Comparison of ENCODE assay signal across 11 cellular contexts in genomic region chr2:132167100-132167499, GRCh38. TPM values are rescaled to one million over a fixed set of nuclear protein-coding genes. Genes with fewer than 3 reads are reported as not detected.
DNase-seq lines count a peak whose midpoint lies in the region; ATAC-seq and TF ChIP-seq lines count a peak whose summit lies in the region.
"Not testable (repeated sequence)": the region's sequence is repeated elsewhere in the genome, so short reads cannot be mapped to it uniquely, and the experiment has no call there.
"Had no signal": no experiment of that assay in that cellular context is flagged by ENCODE, and none has a peak within 500 bp of the region (broad histone marks: within the 10 kb centered on the region; RNA-seq: fewer than 3 reads in every experiment).

No MANE protein-coding gene starts in this region.

- not testable (repeated sequence) for H3K4me3 Mint-ChIP-seq in WTC11

- TF ChIP-seq CTCF in WTC11 (IDR thresholded peaks at IDR 0.05): not testable (repeated sequence)

- ATAC-seq in WTC11: not testable (repeated sequence)

- CTCF ChIA-PET in WTC11 (lab: Charles Lee): not testable (repeated sequence)

- not testable (repeated sequence) for H3K27me3 Mint-ChIP-seq in WTC11 (ENCODE audit: low read depth)

- POLR2A ChIA-PET in WTC11 (lab: Charles Lee): not testable (repeated sequence)

- not testable (repeated sequence) for H3K4me1 Mint-ChIP-seq in WTC11

- not testable (repeated sequence) for H3K27ac Mint-ChIP-seq in WTC11

- not testable (repeated sequence) for DNase-seq in WTC11 (ENCODE audit: low spot score)

- not testable (repeated sequence) for H3K36me3 Mint-ChIP-seq in WTC11

- H3K9me3 Mint-ChIP-seq in WTC11: not testable (repeated sequence)

TF ChIP-seq in WTC11, 78 proteins besides CTCF, POLR2A, EP300 and RAD21:
- peak; percentile 97 for TF ChIP-seq HMGA2 (CRISPR knock-in tag; IDR thresholded peaks at IDR 0.05)

RNA-seq across cellular contexts. Expression of gene ANKRD30BL, which starts 5.3 kb away (rescaled TPM):
- total RNA-seq in WTC11 (2021): 0.39 to 0.76 TPM (median 0.48 TPM) in 3 replicates
- total RNA-seq: A172; B cell; Caco-2; Calu3; CD4-positive, alpha-beta memory T cell; CD4-positive, alpha-beta T cell; CD4-positive, CD25-positive, alpha-beta regulatory T cell; CD8-positive, alpha-beta memory T cell; CD8-positive, alpha-beta T cell; Daoy had no signal
